In genomic region chr19:42121036-42121621, GRCh38 we compare ENCODE assay signal across 9 cellular contexts. TPM values are rescaled to one million over a fixed set of nuclear protein-coding genes. Genes with fewer than 3 reads are reported as not detected.
DNase-seq lines count a peak whose midpoint lies in the region; ATAC-seq and TF ChIP-seq lines count a peak whose summit lies in the region.
"Had no signal": no experiment of that assay in that cellular context is flagged by ENCODE, and none has a peak within 500 bp of the region (broad histone marks: within the 10 kb centered on the region; RNA-seq: fewer than 3 reads in every experiment).

No MANE protein-coding gene starts in this region.

- H3K4me3 ChIP-seq in OCI-LY3 (ENCODE audit: low read length) (peak overlapping the region; percentile 79), smooth muscle cell (no peak overlapping the region), coronary artery (no peak overlapping the region)
- no peak overlapping the region for H3K4me3 ChIP-seq in effector memory CD4-positive, alpha-beta T cell (ENCODE audit: insufficient read depth, low read depth, low read length, poor library complexity, severe bottlenecking)

- DNase-seq in activated CD8-positive, alpha-beta memory T cell treated with anti-CD3 and anti-CD28 coated beads for 24 hours, result peak; percentile 64
- no peak for DNase-seq in activated CD8-positive, alpha-beta memory T cell treated with anti-CD3 and anti-CD28 coated beads, Interleukin-2, amount 50 U/mL, for 4 hours
- no peak for DNase-seq in effector memory CD4-positive, alpha-beta T cell
- DNase-seq in smooth muscle cell (lab: John Stamatoyannopoulos, UW; ENCODE audit: unreplicated experiment) (no peak), coronary artery (ENCODE audit: low spot score) (no peak), germinal center (ENCODE audit: low spot score) (no peak)

- H2AFZ ChIP-seq in OCI-LY3 (ENCODE audit: low read depth, low read length) (no peak overlapping the region), smooth muscle cell (ENCODE audit: low read depth) (no peak overlapping the region)

- no peak for ATAC-seq in HG02938 (IDR thresholded peaks at IDR 0.05; ENCODE audit: unreplicated experiment)

- H3K79me2 ChIP-seq in OCI-LY3 (ENCODE audit: low read length) (peaks cover 97% of the 10 kb centered on the region), smooth muscle cell (ENCODE audit: low read depth) (no peaks in the 10 kb centered on the region)

- WGBS in smooth muscle cell (ENCODE audit: low lambda C conversion rate), result 91% methylated on average over 5 of the region's 5 CpGs

- H3K36me3 ChIP-seq in OCI-LY3 (replicated peaks; ENCODE audit: low read depth, low read length), result peaks cover 81% of the 10 kb centered on the region
- H3K36me3 ChIP-seq in effector memory CD4-positive, alpha-beta T cell (ENCODE audit: control insufficient read depth, insufficient read depth, low read length), result peaks cover 20% of the 10 kb centered on the region
- no peaks in the 10 kb centered on the region for H3K36me3 ChIP-seq in smooth muscle cell (ENCODE audit: low read depth)

- H4K20me1 ChIP-seq in OCI-LY3 (ENCODE audit: insufficient read depth, low read length) (peaks cover 4% of the 10 kb centered on the region; the same call in 1 of the 2 replicates), smooth muscle cell (ENCODE audit: low read depth) (no peaks in the 10 kb centered on the region)

- H3F3A ChIP-seq in smooth muscle cell (ENCODE audit: low read depth), result no peaks in the 10 kb centered on the region

- H3K27ac ChIP-seq in OCI-LY3 (ENCODE audit: low read length) (peak overlapping the region; percentile 96), smooth muscle cell (ENCODE audit: low read depth) (no peak overlapping the region), coronary artery (peak overlapping the region in 1 of 2 donors; percentile 66)
- peak overlapping the region; percentile 93 for H3K27ac ChIP-seq in effector memory CD4-positive, alpha-beta T cell (ENCODE audit: insufficient read depth, low read length, poor library complexity, severe bottlenecking)

- peak overlapping the region; percentile 94 for H3K9ac ChIP-seq in OCI-LY3 (ENCODE audit: low read length)
- H3K9ac ChIP-seq in smooth muscle cell (ENCODE audit: low read depth), result no peak overlapping the region

- peak overlapping the region; percentile 91 for H3K4me2 ChIP-seq in OCI-LY3 (ENCODE audit: low read length)
- H3K4me2 ChIP-seq in smooth muscle cell, result peak overlapping the region; percentile 56

- no peak for TF ChIP-seq CTCF in OCI-LY3 (IDR thresholded peaks at IDR 0.05; ENCODE audit: low read depth, low read length)
- TF ChIP-seq CTCF in smooth muscle cell (IDR thresholded peaks at IDR 0.05; ENCODE audit: borderline replicate concordance, insufficient read depth, poor library complexity, severe bottlenecking), result no peak
- no peak for TF ChIP-seq CTCF in coronary artery (IDR thresholded peaks at IDR 0.05)

- H3K9me3 ChIP-seq in OCI-LY3 (ENCODE audit: insufficient read depth, low read length), result peaks cover 8% of the 10 kb centered on the region; the same call in 1 of the 2 replicates
- no peaks in the 10 kb centered on the region for H3K9me3 ChIP-seq in effector memory CD4-positive, alpha-beta T cell (ENCODE audit: control insufficient read depth, low read length)
- no peaks in the 10 kb centered on the region for H3K9me3 ChIP-seq in smooth muscle cell (replicated peaks; ENCODE audit: low read depth)

- no peaks in the 10 kb centered on the region for H3K27me3 ChIP-seq in OCI-LY3 (ENCODE audit: low read depth, low read length)
- no peaks in the 10 kb centered on the region for H3K27me3 ChIP-seq in effector memory CD4-positive, alpha-beta T cell (replicated peaks; ENCODE audit: control insufficient read depth, insufficient read depth, low read length, poor library complexity, severe bottlenecking)
- no peaks in the 10 kb centered on the region for H3K27me3 ChIP-seq in smooth muscle cell (ENCODE audit: low read depth)

- peaks cover 87% of the 10 kb centered on the region for H3K4me1 ChIP-seq in OCI-LY3 (ENCODE audit: low read length)
- peaks cover 39% of the 10 kb centered on the region for H3K4me1 ChIP-seq in effector memory CD4-positive, alpha-beta T cell (ENCODE audit: control insufficient read depth, insufficient read depth, low read length, poor library complexity, severe bottlenecking)
- peaks cover 5% of the 10 kb centered on the region for H3K4me1 ChIP-seq in smooth muscle cell (ENCODE audit: low read depth)

RNA-seq across cellular contexts. Expression of gene POU2F2, which starts 11.1 kb away (rescaled TPM):
- 0.58 and 0.99 TPM in 2 replicates for total RNA-seq in smooth muscle cell
- polyA plus RNA-seq in smooth muscle cell, result 6.3 and 8.6 TPM in 2 replicates

RNA-seq across cellular contexts. Expression of gene ZNF574, which starts 45.2 kb away (rescaled TPM):
- 8.9 and 13.6 TPM in 2 replicates for total RNA-seq in smooth muscle cell
- 20.5 and 22.9 TPM in 2 replicates for polyA plus RNA-seq in smooth muscle cell

RNA-seq across cellular contexts. Expression of gene GRIK5, which starts 51.1 kb away (rescaled TPM):
- 0.58 and 2.0 TPM in 2 replicates for total RNA-seq in smooth muscle cell
- polyA plus RNA-seq in smooth muscle cell, result 0.67 and 1.9 TPM in 2 replicates
- total RNA-seq: dermis microvascular lymphatic vessel endothelial cell had no signal
